In the genomic region with DNA sequence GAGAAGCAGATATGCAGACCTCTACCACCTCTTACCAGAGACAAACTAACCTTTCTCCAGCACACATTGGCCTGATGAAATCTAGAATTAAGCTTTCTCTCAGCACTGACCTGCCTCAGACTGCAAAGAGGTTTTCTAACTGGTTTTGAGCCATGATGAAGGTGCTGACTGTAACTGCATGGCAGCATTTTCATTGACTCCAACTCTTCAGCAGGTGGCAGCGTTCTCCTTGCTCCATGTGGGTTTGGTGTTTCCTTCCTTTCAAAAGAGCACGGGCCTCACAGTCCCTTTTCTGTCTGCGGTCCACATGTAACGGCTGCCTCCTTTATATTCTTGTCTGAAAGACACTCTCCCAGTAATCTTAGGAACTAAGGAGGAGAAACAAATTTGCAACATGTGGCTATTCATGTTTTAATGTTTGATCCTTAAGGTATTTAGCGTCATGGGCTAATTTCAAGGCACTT, we compare ENCODE assay signal across 8 cellular contexts. TPM values are rescaled to one million over a fixed set of nuclear protein-coding genes. Genes with fewer than 3 reads are reported as not detected.
DNase-seq lines count a peak whose midpoint lies in the region; ATAC-seq, FAIRE-seq and TF ChIP-seq lines count a peak whose summit lies in the region.

No MANE protein-coding gene starts in this region.

- peaks cover 22% of the 10 kb centered on the region for H3K4me1 ChIP-seq in BLaER1

- H3K27me3 ChIP-seq in BLaER1 = no peaks in the 10 kb centered on the region

- no peak for ATAC-seq in HG03196 (IDR thresholded peaks at IDR 0.05; ENCODE audit: unreplicated experiment)

- H3K9ac ChIP-seq in BLaER1 = no peak overlapping the region

- H3K4me2 ChIP-seq in BLaER1 = peak overlapping the region; percentile 32

- FAIRE-seq in H54 (lab: Jason Lieb, UNC) = peak; percentile 99

- H4K20me1 ChIP-seq in BLaER1 = no peaks in the 10 kb centered on the region

- TF ChIP-seq POLR2A in H54 (IDR thresholded peaks at IDR 0.05; ENCODE audit: low read depth, low read length) = no peak
- no peak for TF ChIP-seq POLR2A in erythroblast (IDR thresholded peaks at IDR 0.05; ENCODE audit: low read length)

- no peaks in the 10 kb centered on the region for H3K27me3 Mint-ChIP-seq in nephron (ENCODE audit: low read depth)

- H3K4me3 ChIP-seq in BLaER1 = no peak overlapping the region

- H3K27ac Mint-ChIP-seq in nephron = no peak overlapping the region

- peak; percentile 59 to 64 (median 62) for TF ChIP-seq CTCF in nephron (IDR thresholded peaks at IDR 0.05; ENCODE audit: unreplicated experiment in 3 of 3)

- DNase-seq in H54 (ENCODE audit: insufficient read length, low spot score) (no peak), NCI-H526 treated with DMSO at 0.1 percent for 48 hours (lab: John Stamatoyannopoulos, UW) (peak; percentile 61), erythroblast (lab: John Stamatoyannopoulos, UW) (peak; percentile 63 to 70), ureter (ENCODE audit: low spot score) (peak; percentile 61)
- DNase-seq in activated CD8-positive, alpha-beta memory T cell treated with anti-CD3 and anti-CD28 coated beads, Interleukin-2, amount 50 U/mL, for 1 hour (ENCODE audit: extremely low read depth) = peak; percentile 18

- no peaks in the 10 kb centered on the region for H3K4me1 Mint-ChIP-seq in nephron

- no peaks in the 10 kb centered on the region for H3K36me3 Mint-ChIP-seq in nephron (ENCODE audit: low read depth)

- H3K9me3 ChIP-seq in BLaER1 = peaks cover 7% of the 10 kb centered on the region; the same call in 1 of the 2 replicates

- no peaks in the 10 kb centered on the region for H3K36me3 ChIP-seq in BLaER1

- H3K27ac ChIP-seq in BLaER1 = no peak overlapping the region

- H3K4me3 Mint-ChIP-seq in nephron = no peak overlapping the region

- no peaks in the 10 kb centered on the region for H3K9me3 Mint-ChIP-seq in nephron

RNA-seq across cellular contexts. Expression of gene KLLN, which starts 12.6 kb away (rescaled TPM):
- total RNA-seq in ureter = 2.1 TPM

RNA-seq across cellular contexts. Expression of gene PTEN, which starts 12.7 kb away (rescaled TPM):
- total RNA-seq in ureter = 159 TPM

RNA-seq across cellular contexts. Expression of gene ATAD1, which starts 32.7 kb away (rescaled TPM):
- total RNA-seq in ureter = 69.8 TPM
